In genomic region chr2:61015971-61016370, GRCh38 we compare ENCODE assay signal across 8 cellular contexts. TPM values are rescaled to one million over a fixed set of nuclear protein-coding genes. Genes with fewer than 3 reads are reported as not detected.
A peak's percentile ranks its signal among the peaks of the same experiment; 100 is the strongest.
DNase-seq lines count a peak whose midpoint lies in the region; ATAC-seq and TF ChIP-seq lines count a peak whose summit lies in the region.

No MANE protein-coding gene starts in this region.

- no peak for ATAC-seq in CD8-positive, alpha-beta T cell
- ATAC-seq in natural killer cell treated with Interleukin-12 subunit alpha and Interleukin-12 subunit beta and Interleukin-15 and Interleukin-18, amount 100 ng/mL, for 72 hours, result no peak

- H3K27ac ChIP-seq in CD8-positive, alpha-beta T cell (ENCODE audit: low read depth, low read length), result no peak overlapping the region
- no peak overlapping the region for H3K27ac ChIP-seq in dorsolateral prefrontal cortex

- POLR2A ChIA-PET in CD8-positive, alpha-beta T cell (lab: Charles Lee), result no interaction called here

- H3K36me3 Mint-ChIP-seq in CD8-positive, alpha-beta T cell, result peaks cover 22% of the 10 kb centered on the region
- no peaks in the 10 kb centered on the region for H3K36me3 Mint-ChIP-seq in natural killer cell treated with Interleukin-12 subunit alpha and Interleukin-12 subunit beta and Interleukin-15 and Interleukin-18, amount 100 ng/mL, for 72 hours

- H4K20me1 ChIP-seq in Loucy (ENCODE audit: insufficient read depth, low read length, poor library complexity, severe bottlenecking), result peaks cover 26% of the 10 kb centered on the region

- H3K27ac Mint-ChIP-seq in CD8-positive, alpha-beta T cell, result no peak overlapping the region
- peak overlapping the region; percentile 85 to 98 for H3K27ac Mint-ChIP-seq in natural killer cell treated with Interleukin-12 subunit alpha and Interleukin-12 subunit beta and Interleukin-15 and Interleukin-18, amount 100 ng/mL, for 72 hours

- H3K9me3 Mint-ChIP-seq in CD8-positive, alpha-beta T cell, result no peaks in the 10 kb centered on the region
- H3K9me3 Mint-ChIP-seq in natural killer cell treated with Interleukin-12 subunit alpha and Interleukin-12 subunit beta and Interleukin-15 and Interleukin-18, amount 100 ng/mL, for 72 hours, result no peaks in the 10 kb centered on the region

- no peak overlapping the region for H2AFZ ChIP-seq in Loucy (ENCODE audit: low read length)

- H3K27me3 Mint-ChIP-seq in CD8-positive, alpha-beta T cell (ENCODE audit: low read depth), result no peaks in the 10 kb centered on the region
- H3K27me3 Mint-ChIP-seq in natural killer cell treated with Interleukin-12 subunit alpha and Interleukin-12 subunit beta and Interleukin-15 and Interleukin-18, amount 100 ng/mL, for 72 hours, result no peaks in the 10 kb centered on the region

- H3K9ac ChIP-seq in Loucy (ENCODE audit: low read depth, low read length, poor library complexity, severe bottlenecking), result peak overlapping the region; percentile 82

- no peaks in the 10 kb centered on the region for H3K9me3 ChIP-seq in CD8-positive, alpha-beta T cell (ENCODE audit: low read length)
- no peaks in the 10 kb centered on the region for H3K9me3 ChIP-seq in Loucy (ENCODE audit: insufficient read depth, low read depth, low read length)

- H3K36me3 ChIP-seq in CD8-positive, alpha-beta T cell (ENCODE audit: insufficient read depth, low read length), result no peaks in the 10 kb centered on the region
- no peaks in the 10 kb centered on the region for H3K36me3 ChIP-seq in Loucy (ENCODE audit: insufficient read depth, low read length)

- peaks cover 46% of the 10 kb centered on the region for H3K79me2 ChIP-seq in Loucy (ENCODE audit: insufficient read depth, low read length)

- CTCF ChIA-PET in CD8-positive, alpha-beta T cell (lab: Charles Lee), result no interaction called here

- H3K4me1 Mint-ChIP-seq in CD8-positive, alpha-beta T cell (ENCODE audit: low read depth), result peaks cover 41% of the 10 kb centered on the region
- peaks cover 17 to 26% of the 10 kb centered on the region in 2 donors for H3K4me1 Mint-ChIP-seq in natural killer cell treated with Interleukin-12 subunit alpha and Interleukin-12 subunit beta and Interleukin-15 and Interleukin-18, amount 100 ng/mL, for 72 hours (ENCODE audit: low read depth in 2 of 2)

- intact Hi-C loops in CD8-positive, alpha-beta T cell (cut with DNase I, micrococcal nuclease), result loop anchor here (2.0 to 10.0 kb wide), 5 partner anchors 49 to 889 kb away; partner anchors contain the start of genes CCT4 (in 1 of the 2), COMMD1 (in 1 of the 2), REL (in 1 of the 2) and SANBR (in 1 of the 2)
- intact Hi-C loops in dorsolateral prefrontal cortex (cut with DNase I), result loop anchor here (5.0 to 10.0 kb wide), 3 partner anchors 49 to 131 kb away; partner anchors contain the start of genes SANBR (in 2 of the 2) and REL (in 1 of the 2)

- peak overlapping the region; percentile 99 for H3K4me3 Mint-ChIP-seq in CD8-positive, alpha-beta T cell
- peak overlapping the region; percentile 97 for H3K4me3 Mint-ChIP-seq in natural killer cell treated with Interleukin-12 subunit alpha and Interleukin-12 subunit beta and Interleukin-15 and Interleukin-18, amount 100 ng/mL, for 72 hours

- TF ChIP-seq CTCF in CD8-positive, alpha-beta T cell (IDR thresholded peaks at IDR 0.05), result no peak
- no peak for TF ChIP-seq CTCF in Loucy (conservative IDR thresholded peaks at IDR 0.05; ENCODE audit: low read length)
- TF ChIP-seq CTCF in dorsolateral prefrontal cortex (IDR thresholded peaks at IDR 0.05 in 54 of 56, conservative IDR thresholded peaks at IDR 0.05 in 2 of 56; ENCODE audit: low read depth in 1 of 56, partially characterized antibody in 56 of 56), result no peak

- no peaks in the 10 kb centered on the region for H3K9me2 ChIP-seq in Loucy (replicated peaks; ENCODE audit: low read depth, low read length)

- H3F3A ChIP-seq in Loucy (ENCODE audit: low read depth), result no peaks in the 10 kb centered on the region

- H3K4me1 ChIP-seq in CD8-positive, alpha-beta T cell (ENCODE audit: insufficient read depth, low read length), result peaks cover 18% of the 10 kb centered on the region
- peaks cover 25% of the 10 kb centered on the region for H3K4me1 ChIP-seq in Loucy (ENCODE audit: insufficient read depth, low read length, poor library complexity, severe bottlenecking)

- DNase-seq in CD8-positive, alpha-beta T cell, result no peak
- DNase-seq in dorsolateral prefrontal cortex, result no peak
- no peak for DNase-seq in natural killer cell treated with Interleukin-12 subunit alpha and Interleukin-12 subunit beta and Interleukin-15 and Interleukin-18, amount 100 ng/mL, for 72 hours (ENCODE audit: low spot score)
- DNase-seq in activated effector memory CD4-positive, alpha-beta T cell treated with Interleukin-2 at 50 U/mL for 16 hours, result no peak
- no peak for DNase-seq in NCI-H2171 (lab: John Stamatoyannopoulos, UW)
- DNase-seq in activated CD4-positive, alpha-beta T cell treated with anti-CD3 and anti-CD28 coated beads for 1 hour, result no peak
- DNase-seq in central memory CD4-positive, alpha-beta T cell, result no peak

- peak overlapping the region; percentile 99 for H3K4me2 ChIP-seq in Loucy (ENCODE audit: low read depth, low read length, poor library complexity, severe bottlenecking)

- no peaks in the 10 kb centered on the region for H3K27me3 ChIP-seq in CD8-positive, alpha-beta T cell (ENCODE audit: insufficient read depth, low read length)
- H3K27me3 ChIP-seq in Loucy (ENCODE audit: insufficient read depth, low read length, poor library complexity, severe bottlenecking) (no peaks in the 10 kb centered on the region), dorsolateral prefrontal cortex (no peaks in the 10 kb centered on the region)

- no peak overlapping the region for H3K4me3 ChIP-seq in CD8-positive, alpha-beta T cell (ENCODE audit: low read depth, low read length)
- H3K4me3 ChIP-seq in Loucy (ENCODE audit: low read length, poor library complexity, severe bottlenecking) (peak overlapping the region; percentile 96), dorsolateral prefrontal cortex (peak overlapping the region in 51 of 59 donors; percentile 66 to 98 (median 90))

RNA-seq across cellular contexts. Expression of gene PEX13, which starts 1.5 kb away (rescaled TPM):
- total RNA-seq in CD8-positive, alpha-beta T cell, result 10 to 100 TPM in 1 of 2 experiments, 1 to 10 TPM in 1; 9.6 to 13.7 TPM
- total RNA-seq in dorsolateral prefrontal cortex, result 10 to 100 TPM; 14.1 to 28.7 (median 21.0) TPM
- 10 to 100 TPM; 15.9 to 25.8 TPM for total RNA-seq in natural killer cell treated with Interleukin-12 subunit alpha and Interleukin-12 subunit beta and Interleukin-15 and Interleukin-18, amount 100 ng/mL, for 72 hours

RNA-seq across cellular contexts. Expression of gene PUS10, which starts 2.1 kb away (rescaled TPM):
- 1 to 10 TPM; 3.3 to 3.6 TPM for total RNA-seq in CD8-positive, alpha-beta T cell
- 10 to 100 TPM in 27 of 120 experiments, 1 to 10 TPM in 93; 3.8 to 15.1 (median 8.0) TPM for total RNA-seq in dorsolateral prefrontal cortex
- total RNA-seq in natural killer cell treated with Interleukin-12 subunit alpha and Interleukin-12 subunit beta and Interleukin-15 and Interleukin-18, amount 100 ng/mL, for 72 hours, result 10 to 100 TPM; 12.6 to 18.5 TPM

RNA-seq across cellular contexts. Expression of gene SANBR, which starts 49.7 kb away (rescaled TPM):
- total RNA-seq in CD8-positive, alpha-beta T cell, result under 1 TPM; 0.52 to 0.67 TPM
- 10 to 100 TPM; 19.3 to 47.8 (median 32.5) TPM for total RNA-seq in dorsolateral prefrontal cortex
- 1 to 10 TPM; 1.8 to 4.7 TPM for total RNA-seq in natural killer cell treated with Interleukin-12 subunit alpha and Interleukin-12 subunit beta and Interleukin-15 and Interleukin-18, amount 100 ng/mL, for 72 hours
